8 cellular contexts compared by ENCODE assay signal in genomic region chr6:111011360-111012142, GRCh38. TPM values are rescaled to one million over a fixed set of nuclear protein-coding genes. Genes with fewer than 3 reads are reported as not detected.
DNase-seq lines count a peak whose midpoint lies in the region; ATAC-seq, FAIRE-seq and TF ChIP-seq lines count a peak whose summit lies in the region.

No MANE protein-coding gene starts in this region.

- dilution Hi-C loops in mammary epithelial cell (cut with HindIII; ENCODE audit: low sequenced_read_pairs), result no loop called here

- no peak overlapping the region for H3K4me3 Mint-ChIP-seq in GM23338

- peaks cover 2% of the 10 kb centered on the region; the same call in 1 of the 2 replicates for H4K20me1 ChIP-seq in GM23338 (replicated peaks; ENCODE audit: insufficient read depth)
- H4K20me1 ChIP-seq in mammary epithelial cell (ENCODE audit: insufficient read depth, low read length), result no peaks in the 10 kb centered on the region

- H2AFZ ChIP-seq in GM23338 (no peak overlapping the region), mammary epithelial cell (ENCODE audit: low read depth, low read length) (no peak overlapping the region)

- intact Hi-C loops in mammary epithelial cell (cut with micrococcal nuclease) (loop anchor here (1.0 kb wide), 2 partner anchors 199 to 631 kb away; no protein-coding TSS in a partner anchor), kidney (cut with DNase I) (no loop called here)

- H3K27me3 ChIP-seq in GM23338 (ENCODE audit: insufficient read depth) (no peaks in the 10 kb centered on the region), mammary epithelial cell (ENCODE audit: insufficient read depth, low read length) (no peaks in the 10 kb centered on the region), upper lobe of left lung (no peaks in the 10 kb centered on the region)

- in situ Hi-C loops in mammary epithelial cell (cut with MboI; ENCODE audit: low sequenced_read_pairs in 2 of 2), result no loop called here

- no peak for TF ChIP-seq POLR2A in upper lobe of left lung (IDR thresholded peaks at IDR 0.05)

- no peaks in the 10 kb centered on the region for H3K9me2 ChIP-seq in GM23338 (ENCODE audit: insufficient read depth)

- 50% methylated on average over 2 of the region's 2 CpGs for WGBS in mammary epithelial cell (ENCODE audit: low coverage, missing lambda C conversion rate)
- WGBS in upper lobe of left lung, 2 donors, result 85 to 86% methylated on average over 2 of the region's 2 CpGs

- H3K4me2 ChIP-seq in GM23338, result no peak overlapping the region
- H3K4me2 ChIP-seq in mammary epithelial cell (ENCODE audit: insufficient read depth, low read depth, low read length), result no peak overlapping the region

- no peaks in the 10 kb centered on the region for H3K9me3 ChIP-seq in mammary epithelial cell (replicated peaks; ENCODE audit: insufficient read depth, low read length)
- no peaks in the 10 kb centered on the region for H3K9me3 ChIP-seq in kidney (ENCODE audit: control insufficient read depth in 1 of 2, low read length in 2 of 2)
- H3K9me3 ChIP-seq in upper lobe of left lung, result no peaks in the 10 kb centered on the region

- H3K79me2 ChIP-seq in GM23338 (replicated peaks; ENCODE audit: insufficient read depth), result peaks cover 8% of the 10 kb centered on the region; the same call in 1 of the 2 replicates
- H3K79me2 ChIP-seq in mammary epithelial cell (ENCODE audit: insufficient read depth, low read length), result no peaks in the 10 kb centered on the region

- BruUV-seq in mammary epithelial cell (replicated peaks; lab: Mats Ljungman, UMichigan), result no TSS peak

- H3K9me3 Mint-ChIP-seq in GM23338, result peaks cover 14% of the 10 kb centered on the region

- H3F3A ChIP-seq in GM23338 (replicated peaks; ENCODE audit: low read depth), result no peaks in the 10 kb centered on the region

- H3K36me3 ChIP-seq in GM23338 (ENCODE audit: insufficient read depth), result peaks cover 51% of the 10 kb centered on the region
- H3K36me3 ChIP-seq in mammary epithelial cell (ENCODE audit: insufficient read depth, low read length), result peaks cover 42% of the 10 kb centered on the region
- peaks cover 9 to 16% of the 10 kb centered on the region in 2 donors for H3K36me3 ChIP-seq in kidney (ENCODE audit: control insufficient read depth in 1 of 2, insufficient read depth in 2 of 2, low read length in 2 of 2)
- H3K36me3 ChIP-seq in upper lobe of left lung, result peaks cover 7 to 61% (median 36%) of the 10 kb centered on the region in 4 donors

- no peaks in the 10 kb centered on the region for H3K27me3 Mint-ChIP-seq in GM23338 (ENCODE audit: insufficient read depth, low read depth, poor library complexity)

- ATAC-seq in GM23338, result peak; percentile 80
- peak in 1 of 2 donors; percentile 74 for ATAC-seq in upper lobe of left lung (ENCODE audit: low FRiP score in 2 of 2)
- no peak for ATAC-seq in omental fat pad (ENCODE audit: low FRiP score)
- ATAC-seq in HG03354 (IDR thresholded peaks at IDR 0.05; ENCODE audit: poor library complexity, severe bottlenecking, unreplicated experiment), result no peak

- no peak for TF ChIP-seq EP300 in upper lobe of left lung (IDR thresholded peaks at IDR 0.05)

- TF ChIP-seq CTCF in GM23338 (conservative IDR thresholded peaks at IDR 0.05; ENCODE audit: low read depth in 2 of 2) (peak; percentile 76 to 89), mammary epithelial cell (conservative IDR thresholded peaks at IDR 0.05 in 1 of 2, IDR thresholded peaks at IDR 0.05 in 1 of 2; ENCODE audit: extremely low read depth in 1 of 2, insufficient read depth in 1 of 2, low read depth in 1 of 2, low read length in 2 of 2) (peak; percentile 59 to 63), kidney (IDR thresholded peaks at IDR 0.05; ENCODE audit: borderline replicate concordance, extremely low read depth, insufficient read depth) (peak; percentile 53), upper lobe of left lung (IDR thresholded peaks at IDR 0.05) (peak in 5 of 6 experiments; percentile 14 to 58 (median 56)), omental fat pad (IDR thresholded peaks at IDR 0.05) (no peak)

- peak; percentile 88 for FAIRE-seq in kidney (lab: Jason Lieb, UNC)

- no peaks in the 10 kb centered on the region for H3K4me1 ChIP-seq in GM23338 (ENCODE audit: insufficient read depth)
- H3K4me1 ChIP-seq in mammary epithelial cell (ENCODE audit: insufficient read depth, low read length), result no peaks in the 10 kb centered on the region
- H3K4me1 ChIP-seq in kidney (ENCODE audit: control insufficient read depth in 1 of 2, insufficient read depth in 1 of 2, low read depth in 1 of 2, low read length in 2 of 2), result no peaks in the 10 kb centered on the region
- H3K4me1 ChIP-seq in upper lobe of left lung, result peaks cover 0 to 3% (median 0%) of the 10 kb centered on the region in 4 donors

- H3K4me3 ChIP-seq in GM23338 (no peak overlapping the region), mammary epithelial cell (replicated peaks in 1 of 3; ENCODE audit: insufficient read depth in 1 of 3, low read depth in 2 of 3, low read length in 3 of 3) (no peak overlapping the region), kidney (ENCODE audit: low read length in 2 of 2) (no peak overlapping the region), upper lobe of left lung (no peak overlapping the region)

- no peak overlapping the region for H3K27ac ChIP-seq in GM23338 (ENCODE audit: low read depth)
- H3K27ac ChIP-seq in mammary epithelial cell (ENCODE audit: insufficient read depth, low read depth, low read length), result no peak overlapping the region
- no peak overlapping the region for H3K27ac ChIP-seq in kidney (ENCODE audit: low read depth in 2 of 2, low read length in 2 of 2)
- H3K27ac ChIP-seq in upper lobe of left lung, result no peak overlapping the region

- H3K27ac Mint-ChIP-seq in GM23338, result no peak overlapping the region

- no peaks in the 10 kb centered on the region for H3K4me1 Mint-ChIP-seq in GM23338

- H3K36me3 Mint-ChIP-seq in GM23338 (ENCODE audit: low read depth), result peaks cover 76% of the 10 kb centered on the region

- no peak overlapping the region for H3K9ac ChIP-seq in mammary epithelial cell (ENCODE audit: insufficient read depth, low read length)
- H3K9ac ChIP-seq in kidney (ENCODE audit: low read length in 2 of 2), result no peak overlapping the region

- CTCF ChIA-PET in mammary epithelial cell (lab: Charles Lee; ENCODE audit: low non-redundant PET), result interaction anchor here (0.5 kb wide), 1 partner anchor 199 kb away, joined by 3 read pairs; no protein-coding TSS in a partner anchor

- DNase-seq in D341Med (ENCODE audit: low spot score), result peak; percentile 55
- DNase-seq in GM23338 (ENCODE audit: low spot score), result peak; percentile 64
- peak; percentile 21 to 66 for DNase-seq in NCI-H526 (lab: John Stamatoyannopoulos, UW)
- peak; percentile 33 for DNase-seq in mammary epithelial cell
- DNase-seq in kidney, result no peak
- DNase-seq in upper lobe of left lung, result no peak
- no peak for DNase-seq in omental fat pad (ENCODE audit: low spot score)

TF ChIP-seq in GM23338, 12 proteins besides CTCF, POLR2A, EP300 and RAD21 (continues in another document):
- TF ChIP-seq NANOG (IDR thresholded peaks at IDR 0.05; ENCODE audit: borderline replicate concordance) (no peak), STAT1 (IDR thresholded peaks at IDR 0.05; ENCODE audit: unreplicated experiment) (no peak)

RNA-seq across cellular contexts. Expression of gene RPF2, which starts 29.7 kb away (rescaled TPM):
- total RNA-seq in GM23338 (2014; rRNA removed; shearing (Covaris generic)), result 73.5 and 97.2 TPM in 2 replicates
- polyA plus RNA-seq in GM23338 (2016; fragmentation: Nextera tagmentation; extraction: Ambion mirVana) (141 and 157 TPM in 2 replicates), mammary epithelial cell (19.3 TPM), kidney (ENCODE audit: insufficient read depth, low read depth, low replicate concordance) (27.5 TPM)
- total RNA-seq in mammary epithelial cell (10 to 100 TPM; 26.3 to 39.8 TPM), kidney (24.9 TPM), upper lobe of left lung (10 to 100 TPM in 4 of 6 donors, 1 to 10 TPM in 2; 2.1 to 20.8 (median 15.9) TPM), omental fat pad (10 to 100 TPM; 22.7 to 53.4 (median 27.9) TPM)
- 12.3 TPM for polyA minus RNA-seq in mammary epithelial cell

RNA-seq across cellular contexts. Expression of gene GTF3C6, which starts 53.0 kb away (rescaled TPM):
- total RNA-seq in GM23338 (2014; rRNA removed; shearing (Covaris generic)), result 41.2 and 44.9 TPM in 2 replicates
- polyA plus RNA-seq in GM23338 (2016; fragmentation: Nextera tagmentation; extraction: Ambion mirVana) (221 and 245 TPM in 2 replicates), mammary epithelial cell (23.7 TPM), kidney (ENCODE audit: insufficient read depth, low read depth, low replicate concordance) (128 TPM)
- total RNA-seq in mammary epithelial cell (10 to 100 TPM; 17.5 to 74.7 TPM), kidney (78.1 TPM), upper lobe of left lung (10 to 100 TPM; 16.0 to 55.2 (median 41.8) TPM), omental fat pad (10 to 100 TPM; 26.2 to 48.8 (median 34.7) TPM)
- polyA minus RNA-seq in mammary epithelial cell, result 4.0 TPM

Comparison
In these comparisons a context has a peak if more than half of its experiments do, and no peak if none do; other contexts are left out.
1. DNase-seq: peak in D341Med (single experiment), GM23338 (single experiment), NCI-H526 (2 of 2) and mammary epithelial cell (single experiment); none in kidney (single experiment), upper lobe of left lung (0 of 2) and omental fat pad (single experiment).
2. CTCF ChIP-seq: peak in GM23338 (2 of 2), mammary epithelial cell (2 of 2), kidney (single experiment) and upper lobe of left lung (5 of 6); none in omental fat pad (0 of 3).